Comparison of ENCODE assay signal across 20 cellular contexts in the genomic region with DNA sequence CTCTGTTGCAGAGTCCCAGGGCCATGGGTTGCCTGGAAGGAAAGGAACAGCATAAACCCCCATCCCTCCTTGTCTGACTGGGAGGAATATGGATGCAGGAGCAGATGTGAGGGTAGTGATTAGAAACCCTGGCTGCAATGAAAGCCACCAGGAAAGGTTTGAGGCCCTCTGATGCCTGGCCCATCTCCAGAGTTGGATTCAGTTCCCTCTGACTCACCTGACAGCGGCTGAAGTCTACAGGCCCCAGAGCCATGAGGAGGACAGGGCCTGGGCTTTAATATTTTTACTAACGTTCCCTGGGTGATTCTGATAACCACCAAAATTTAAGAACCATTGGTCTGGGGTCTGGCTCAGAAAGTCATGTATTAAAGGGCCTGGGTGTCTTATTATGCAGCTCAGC.
A peak's percentile ranks its signal among the peaks of the same experiment; 100 is the strongest.
DNase-seq lines count a peak whose midpoint lies in the region; ATAC-seq and TF ChIP-seq lines count a peak whose summit lies in the region.
"Had no signal": no experiment of that assay in that cellular context is flagged by ENCODE, and none has a peak within 500 bp of the region (broad histone marks: within the 10 kb centered on the region; RNA-seq: fewer than 3 reads in every experiment).

No MANE protein-coding gene starts in this region.

- H3K79me1 ChIP-seq in trophoblast cell (ENCODE audit: low read length), result no peaks in the 10 kb centered on the region

- H3K14ac ChIP-seq in trophoblast cell (ENCODE audit: low read length), result no peak overlapping the region

- H3K9me2 ChIP-seq in GM23248 (ENCODE audit: insufficient read depth), result no peaks in the 10 kb centered on the region

- H3K79me2 ChIP-seq in GM23248 (ENCODE audit: insufficient read depth) (no peaks in the 10 kb centered on the region), trophoblast cell (ENCODE audit: control insufficient read depth, insufficient read depth, low read length, poor library complexity) (no peaks in the 10 kb centered on the region)

- H3K36me3 ChIP-seq in GM23248 (ENCODE audit: low read depth) (no peaks in the 10 kb centered on the region), esophagus muscularis mucosa (no peaks in the 10 kb centered on the region), trophoblast cell (ENCODE audit: control insufficient read depth in 1 of 2, insufficient read depth in 2 of 2, low read length in 2 of 2) (no peaks in the 10 kb centered on the region)
- H3K36me3 ChIP-seq: BE2C had no signal

- WGBS in GM23248 (ENCODE audit: low coverage in 1 of 2, low lambda C conversion rate in 2 of 2, missing lambda C conversion rate in 2 of 2), 2 experiments, result 37 to 64% methylated on average over 2 of the region's 2 CpGs
- 91% methylated on average over 2 of the region's 2 CpGs for WGBS in esophagus muscularis mucosa
- no CpG with 5 or more reads among the region's 2 CpGs for WGBS in trophoblast cell (ENCODE audit: extremely low coverage, insufficient coverage, insufficient read length)

- in situ Hi-C loops in GM23248 (cut with MboI), result no loop called here

- H2AFZ ChIP-seq in GM23248, result no peak overlapping the region
- no peak overlapping the region for H2AFZ ChIP-seq in trophoblast cell (ENCODE audit: insufficient read depth, low read length, poor library complexity)
- H2AFZ ChIP-seq: GM23338 had no signal

- ATAC-seq in GM18867 (IDR thresholded peaks at IDR 0.05; ENCODE audit: unreplicated experiment), result no peak
- ATAC-seq in HG03280 (IDR thresholded peaks at IDR 0.05; ENCODE audit: unreplicated experiment), result no peak
- ATAC-seq: GM23338, K562 had no signal

- no peaks in the 10 kb centered on the region for H3K9me3 ChIP-seq in GM23248 (ENCODE audit: low read depth)
- H3K9me3 ChIP-seq in esophagus muscularis mucosa, result peaks cover 0 to 7% (median 0%) of the 10 kb centered on the region in 4 donors
- H3K9me3 ChIP-seq in trophoblast cell (ENCODE audit: insufficient read depth, low read depth, low read length), result peaks cover 2% of the 10 kb centered on the region
- H3K9me3 ChIP-seq: BE2C had no signal

- no peaks in the 10 kb centered on the region for H3K27me3 ChIP-seq in GM23248 (replicated peaks; ENCODE audit: insufficient read depth)
- no peaks in the 10 kb centered on the region for H3K27me3 ChIP-seq in esophagus muscularis mucosa
- H3K27me3 ChIP-seq in trophoblast cell (ENCODE audit: insufficient read depth, low read length), result no peaks in the 10 kb centered on the region
- H3K27me3 ChIP-seq: BE2C had no signal

- no peak overlapping the region for H2AK5ac ChIP-seq in trophoblast cell (ENCODE audit: low read length)

- H3K4me2 ChIP-seq in GM23248 (ENCODE audit: unreplicated experiment) (no peak overlapping the region), trophoblast cell (ENCODE audit: low read length) (no peak overlapping the region)
- H3K4me2 ChIP-seq: GM23338 had no signal

- H4K12ac ChIP-seq in trophoblast cell (ENCODE audit: low read depth, low read length), result no peak overlapping the region

- no peaks in the 10 kb centered on the region for H3F3A ChIP-seq in GM23248 (ENCODE audit: insufficient read depth)

- H4K20me1 ChIP-seq in GM23248 (ENCODE audit: insufficient read depth), result no peaks in the 10 kb centered on the region

- no peak overlapping the region for H2BK120ac ChIP-seq in trophoblast cell (ENCODE audit: insufficient read depth, low read length, poor library complexity)

- H3K4ac ChIP-seq in trophoblast cell (ENCODE audit: low read depth, low read length), result no peak overlapping the region

- H3K4me3 ChIP-seq in GM23248 (no peak overlapping the region), esophagus muscularis mucosa (no peak overlapping the region), trophoblast cell (ENCODE audit: low read depth, low read length) (no peak overlapping the region)
- H3K4me3 ChIP-seq: GM23338, K562 had no signal

- no peak for TF ChIP-seq CTCF in esophagus muscularis mucosa (IDR thresholded peaks at IDR 0.05)

- no peak overlapping the region for H2BK12ac ChIP-seq in trophoblast cell (ENCODE audit: low read length)

- no peak for TF ChIP-seq POLR2A in esophagus muscularis mucosa (IDR thresholded peaks at IDR 0.05; ENCODE audit: low read depth)

- H3K23ac ChIP-seq in trophoblast cell (ENCODE audit: low read length), result no peak overlapping the region

- intact Hi-C loops in esophagus muscularis mucosa (cut with DNase I) (no loop called here), cardiac septum (cut with DNase I) (no loop called here)

- DNase-seq in GM23248, result peak; percentile 16
- peak; percentile 55 for DNase-seq in HT1080 (ENCODE audit: low read depth)
- peak; percentile 78 for DNase-seq in esophagus muscularis mucosa (ENCODE audit: extremely low spot score)
- peak; percentile 3 to 13 for DNase-seq in trophoblast cell
- no peak for DNase-seq in cardiac septum (ENCODE audit: low spot score)
- DNase-seq: ACHN; BE2C; C1 segment of cervical spinal cord; CD4-positive, CD25-positive, alpha-beta regulatory T cell; CD8-positive, alpha-beta memory T cell; COR-L47; DMS 273 treated with DMSO at 0.1 percent for 48 hours; DMS53; DND-41; HCEC 1CT; IMR-90 had no signal

- H3K9ac ChIP-seq in GM23248 (no peak overlapping the region), trophoblast cell (ENCODE audit: low read length) (no peak overlapping the region)

- H3K18ac ChIP-seq in trophoblast cell (ENCODE audit: low read length), result no peak overlapping the region

- H3K27ac ChIP-seq in GM23248 (no peak overlapping the region), esophagus muscularis mucosa (replicated peaks in 1 of 4) (no peak overlapping the region), trophoblast cell (ENCODE audit: low read depth, low read length) (no peak overlapping the region)

- TF ChIP-seq EP300 in esophagus muscularis mucosa (IDR thresholded peaks at IDR 0.05), result no peak

- no peak overlapping the region for H4K91ac ChIP-seq in trophoblast cell (ENCODE audit: low read depth, low read length)

- H2BK5ac ChIP-seq in trophoblast cell (ENCODE audit: low read depth, low read length, poor library complexity), result no peak overlapping the region

- H4K8ac ChIP-seq in trophoblast cell (ENCODE audit: low read depth, low read length), result no peak overlapping the region

- H3K4me1 ChIP-seq in GM23248 (ENCODE audit: insufficient read depth) (no peaks in the 10 kb centered on the region), esophagus muscularis mucosa (no peaks in the 10 kb centered on the region), trophoblast cell (ENCODE audit: control insufficient read depth in 1 of 2, insufficient read depth in 2 of 2, low read length in 2 of 2) (no peaks in the 10 kb centered on the region)
- H3K4me1 ChIP-seq: BE2C had no signal
